In the genomic region with DNA sequence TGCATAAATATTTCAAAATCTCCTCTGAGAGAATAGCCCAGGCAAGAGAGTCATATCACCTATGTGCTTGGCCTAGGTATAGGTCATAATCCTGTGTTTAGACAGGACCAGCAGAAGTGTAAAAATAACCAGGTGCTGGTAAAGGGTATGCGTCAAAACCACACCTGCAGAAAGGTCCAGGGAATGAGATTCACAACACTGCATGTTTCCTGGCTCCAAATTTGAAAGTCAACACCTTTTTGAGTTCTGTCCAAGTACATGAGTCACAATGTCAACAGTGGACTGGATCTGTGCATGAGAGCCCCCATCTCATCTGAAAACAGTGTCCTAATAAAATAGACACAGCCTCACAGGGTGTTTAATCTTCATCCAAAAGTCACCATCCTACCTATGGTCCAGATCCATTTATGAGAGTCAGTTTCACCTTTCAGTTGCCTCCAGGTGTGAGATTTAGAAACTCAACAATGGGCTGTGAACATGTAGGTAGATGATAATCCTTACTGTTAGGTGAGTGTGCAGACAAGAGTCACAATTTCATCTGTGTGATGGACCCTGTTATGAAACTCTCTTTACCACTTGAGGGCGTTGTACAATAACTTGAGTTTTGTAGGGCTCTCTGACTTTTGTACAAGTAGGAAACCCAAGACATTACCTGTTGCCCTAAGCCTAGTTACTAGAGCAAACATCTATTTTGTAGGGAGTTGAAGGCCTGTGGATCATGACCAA, we compare ENCODE assay signal across 23 cellular contexts.
DNase-seq lines count a peak whose midpoint lies in the region; ATAC-seq, FAIRE-seq and TF ChIP-seq lines count a peak whose summit lies in the region.
"Had no signal": no experiment of that assay in that cellular context is flagged by ENCODE, and none has a peak within 500 bp of the region (broad histone marks: within the 10 kb centered on the region; RNA-seq: fewer than 3 reads in every experiment).

No MANE protein-coding gene starts in this region.

- ATAC-seq in DND-41 (ENCODE audit: insufficient read depth, low read depth) (peak; percentile 85), GM12878 (peak; percentile 34; the same call in 1 of the 3 replicates), HG03025 (IDR thresholded peaks at IDR 0.05; ENCODE audit: low FRiP score, unreplicated experiment) (no peak)
- ATAC-seq: naive thymus-derived CD4-positive, alpha-beta T cell; Panc1; stimulated activated naive CD8-positive, alpha-beta T cell treated with anti-CD3 and anti-CD28 coated beads, Interleukin-15, amount 100 ng/mL, for 72 hours; upper lobe of right lung had no signal

- BruUV-seq in GM12878 (replicated peaks; lab: Mats Ljungman, UMichigan) = no TSS peak

- DNase-seq in DND-41 (peak; percentile 25), NCI-H2081 treated with DMSO at 0.1 percent for 48 hours (lab: John Stamatoyannopoulos, UW) (peak; percentile 64), GM12878 (ENCODE audit: low read depth, low spot score) (no peak)
- DNase-seq in activated T-cell treated with anti-CD3 and anti-CD28 coated beads, Interleukin-2, amount 50 U/mL, for 1 hour = no peak
- DNase-seq in activated naive CD4-positive, alpha-beta T cell treated with anti-CD3 and anti-CD28 coated beads, Interleukin-2, amount 50 U/mL, for 16 hours = no peak
- DNase-seq: activated CD4-positive, alpha-beta T cell treated with anti-CD3 and anti-CD28 coated beads for 48 hours; activated naive CD4-positive, alpha-beta T cell; anterior cingulate cortex; cerebellar nuclear complex; effector memory CD4-positive, alpha-beta T cell; mammary epithelial cell; naive thymus-derived CD4-positive, alpha-beta T cell; NCI-H187 treated with DMSO at 0.1 percent for 48 hours; NCI-H510A treated with DMSO at 0.1 percent for 48 hours; ovary; stimulated activated CD4-positive, alpha-beta T cell treated with anti-CD3 and anti-CD28 coated beads, Interleukin-1b, Interleukin-23, amount 100 ng/mL, for 48 hours; stimulated activated naive CD8-positive, alpha-beta T cell treated with anti-CD3 and anti-CD28 coated beads, Interleukin-15, amount 100 ng/mL, for 72 hours; upper lobe of right lung had no signal

- TF ChIP-seq CTCF in DND-41 (IDR thresholded peaks at IDR 0.05; ENCODE audit: borderline replicate concordance, extremely low read depth, low read length, poor library complexity, severe bottlenecking) (peak; percentile 83), GM12878 (IDR thresholded peaks at IDR 0.05 in 2 of 3, conservative IDR thresholded peaks at IDR 0.05 in 1 of 3; ENCODE audit: control insufficient read depth in 2 of 3, extremely low read depth in 1 of 3, insufficient read depth in 1 of 3, low read depth in 3 of 3, low read length in 3 of 3) (no peak)

- H4K20me1 ChIP-seq in BLaER1 = no peaks in the 10 kb centered on the region
- H4K20me1 ChIP-seq in DND-41 (ENCODE audit: insufficient read depth, low read length) = no peaks in the 10 kb centered on the region
- no peaks in the 10 kb centered on the region for H4K20me1 ChIP-seq in GM12878 (ENCODE audit: control insufficient read depth, insufficient read depth)

- H3K4me2 ChIP-seq in BLaER1 (peak overlapping the region; percentile 36; the same call in 1 of the 2 replicates), DND-41 (ENCODE audit: insufficient read depth, low read length) (peak overlapping the region; percentile 1; the same call in 1 of the 2 replicates), GM12878 (ENCODE audit: control insufficient read depth, insufficient read depth) (no peak overlapping the region)

- TF ChIP-seq EP300 in GM12878 (IDR thresholded peaks at IDR 0.05; ENCODE audit: borderline replicate concordance in 1 of 2, control insufficient read depth in 1 of 2, low read depth in 2 of 2, low read length in 2 of 2) = no peak

- SMC1A ChIA-PET in GM12878 (lab: Charles Lee; ENCODE audit: uncharacterized antibody, unreplicated experiment) = interaction anchor here (1.0 kb wide), 1 partner anchor 20 kb away, joined by 3 read pairs; no protein-coding TSS in a partner anchor

- RAD21 ChIA-PET in GM12878 (lab: Charles Lee; ENCODE audit: unreplicated experiment) = interaction anchor here (0.9 kb wide), 1 partner anchor 42 kb away, joined by 3 read pairs; no protein-coding TSS in a partner anchor

- 0 out of 2 replicates have a peak, but pooled peaks have one; percentile 16 for TF ChIP-seq RAD21 in GM12878 (IDR thresholded peaks at IDR 0.05; ENCODE audit: insufficient read depth, low read depth, low read length)

- H3K4me1 ChIP-seq in BLaER1 (peaks cover 24% of the 10 kb centered on the region), DND-41 (ENCODE audit: insufficient read depth, low read length) (peaks cover 42% of the 10 kb centered on the region), GM12878 (ENCODE audit: control insufficient read depth, insufficient read depth, low read length) (no peaks in the 10 kb centered on the region)
- H3K4me1 ChIP-seq: upper lobe of right lung had no signal

- H3K79me2 ChIP-seq in DND-41 (ENCODE audit: insufficient read depth, low read length) = no peaks in the 10 kb centered on the region
- no peaks in the 10 kb centered on the region for H3K79me2 ChIP-seq in GM12878 (ENCODE audit: control insufficient read depth, insufficient read depth, low read length)

- no peaks in the 10 kb centered on the region for H3K36me3 ChIP-seq in BLaER1
- H3K36me3 ChIP-seq in DND-41 (ENCODE audit: insufficient read depth, low read length) = peaks cover 8% of the 10 kb centered on the region; the same call in 1 of the 2 replicates
- no peaks in the 10 kb centered on the region for H3K36me3 ChIP-seq in GM12878 (ENCODE audit: control insufficient read depth in 2 of 2, insufficient read depth in 2 of 2, low read length in 1 of 2)
- H3K36me3 ChIP-seq: ovary, upper lobe of right lung had no signal

- no peaks in the 10 kb centered on the region for H3K27me3 ChIP-seq in BLaER1
- no peaks in the 10 kb centered on the region for H3K27me3 ChIP-seq in DND-41 (ENCODE audit: insufficient read depth, low read length, poor library complexity)
- H3K27me3 ChIP-seq in GM12878 (replicated peaks in 1 of 2; ENCODE audit: control insufficient read depth in 2 of 2, insufficient read depth in 2 of 2, low read length in 1 of 2) = no peaks in the 10 kb centered on the region
- H3K27me3 ChIP-seq: ovary, upper lobe of right lung had no signal

- no peak for FAIRE-seq in GM12878 (lab: Jason Lieb, UNC)
- FAIRE-seq: GM12892, TTC549 had no signal

- intact Hi-C loops in GM12878 (cut with micrococcal nuclease; ENCODE audit: unreplicated experiment) = no loop called here

- H3K27ac ChIP-seq in BLaER1 (no peak overlapping the region), DND-41 (ENCODE audit: low read length) (peak overlapping the region; percentile 94), GM12878 (ENCODE audit: control insufficient read depth, insufficient read depth) (no peak overlapping the region)
- H3K27ac ChIP-seq: ovary, upper lobe of right lung had no signal

- peak overlapping the region; percentile 65 for H2AFZ ChIP-seq in DND-41 (ENCODE audit: low read depth, low read length)
- H2AFZ ChIP-seq in GM12878 (ENCODE audit: control insufficient read depth, low read depth, low read length) = no peak overlapping the region

- WGBS in GM12878 (ENCODE audit: insufficient coverage, insufficient replicate concordance, low lambda C conversion rate, missing lambda C conversion rate) = 0% methylated on average over 2 of the region's 2 CpGs

- H3K9ac ChIP-seq in BLaER1 (no peak overlapping the region), DND-41 (ENCODE audit: low read depth, low read length) (peak overlapping the region; percentile 51), GM12878 (ENCODE audit: control insufficient read depth, insufficient read depth, low read length) (no peak overlapping the region)

- no peak overlapping the region for H3K4me3 ChIP-seq in BLaER1
- peak overlapping the region in 1 of 2 experiments; percentile 35; a peak in 1 of 4 replicates for H3K4me3 ChIP-seq in DND-41 (ENCODE audit: low read depth in 1 of 2, low read length in 2 of 2)
- no peak overlapping the region for H3K4me3 ChIP-seq in GM12878
- H3K4me3 ChIP-seq: ovary, upper lobe of right lung had no signal

- H3K9me3 ChIP-seq in BLaER1 (no peaks in the 10 kb centered on the region), DND-41 (ENCODE audit: insufficient read depth, low read length, severe bottlenecking) (peaks cover 37% of the 10 kb centered on the region), GM12878 (replicated peaks; ENCODE audit: control insufficient read depth, insufficient read depth, low read length) (no peaks in the 10 kb centered on the region; the same call in 2 of the 3 replicates)
- H3K9me3 ChIP-seq: ovary, upper lobe of right lung had no signal

- no peak for TF ChIP-seq POLR2A in GM12878 (IDR thresholded peaks at IDR 0.05; ENCODE audit: low read depth, low read length)

- CTCF ChIA-PET in GM12878 (lab: Yijun Ruan, JAX) = no interaction called here

- POLR2A ChIA-PET in GM12878 (lab: Charles Lee) = no interaction called here

- in situ Hi-C loops in GM12878 (cut with MboI) = no loop called here

TF ChIP-seq in GM12878, 131 proteins besides CTCF, POLR2A, EP300 and RAD21:
- no peak for TF ChIP-seq ZSCAN29 (IDR thresholded peaks at IDR 0.05)

Comparison
In these comparisons a context has a peak if more than half of its experiments do, and no peak if none do; other contexts are left out.
1. DNase-seq: peak in DND-41 (single experiment) and NCI-H2081 treated with DMSO at 0.1 percent for 48 hours (single experiment); none in GM12878 (single experiment), activated T-cell treated with anti-CD3 and anti-CD28 coated beads, Interleukin-2, amount 50 U/mL, for 1 hour (single experiment) and activated naive CD4-positive, alpha-beta T cell treated with anti-CD3 and anti-CD28 coated beads, Interleukin-2, amount 50 U/mL, for 16 hours (single experiment).